In genomic region chr14:105700622-105701288, GRCh38 we compare ENCODE assay signal across 11 cellular contexts.
A peak's percentile ranks its signal among the peaks of the same experiment; 100 is the strongest.
DNase-seq lines count a peak whose midpoint lies in the region; ATAC-seq and TF ChIP-seq lines count a peak whose summit lies in the region.
"Had no signal": no experiment of that assay in that cellular context is flagged by ENCODE, and none has a peak within 500 bp of the region (broad histone marks: within the 10 kb centered on the region; RNA-seq: fewer than 3 reads in every experiment).

No MANE protein-coding gene starts in this region.

- no peak for DNase-seq in central memory CD8-positive, alpha-beta T cell (ENCODE audit: low spot score in 2 of 2)
- no peak for DNase-seq in NCI-H2196 treated with DMSO at 0.1 percent for 48 hours (lab: John Stamatoyannopoulos, UW; ENCODE audit: unreplicated experiment)
- no peak for DNase-seq in effector CD4-positive, alpha-beta T cell
- no peak for DNase-seq in activated gamma-delta T cell (lab: John Stamatoyannopoulos, UW)
- no peak for DNase-seq in globus pallidus (ENCODE audit: low spot score)
- DNase-seq: NCI-H345 had no signal

- peak; percentile 37 for TF ChIP-seq POLR2A in GM15510 (IDR thresholded peaks at IDR 0.05; ENCODE audit: borderline replicate concordance, extremely low read depth, insufficient read length)

- H3K4me1 Mint-ChIP-seq in central memory CD8-positive, alpha-beta T cell = no peaks in the 10 kb centered on the region
- H3K4me1 Mint-ChIP-seq: neural crest cell, WTC11 had no signal

- peaks cover 1% of the 10 kb centered on the region for H3K36me3 Mint-ChIP-seq in central memory CD8-positive, alpha-beta T cell (ENCODE audit: insufficient read depth)

- H3K9me3 Mint-ChIP-seq in central memory CD8-positive, alpha-beta T cell = no peaks in the 10 kb centered on the region

- peak overlapping the region; percentile 0 for H3K27ac Mint-ChIP-seq in central memory CD8-positive, alpha-beta T cell (ENCODE audit: low read depth)
- H3K27ac Mint-ChIP-seq: WTC11 had no signal

- ATAC-seq in GM19455 (IDR thresholded peaks at IDR 0.05; ENCODE audit: unreplicated experiment) (peak; percentile 31), HG03196 (IDR thresholded peaks at IDR 0.05; ENCODE audit: unreplicated experiment) (peak; percentile 36)
- no peak for ATAC-seq in central memory CD8-positive, alpha-beta T cell (replicated peaks; ENCODE audit: extremely low read depth, poor library complexity, severe bottlenecking)
- ATAC-seq: WTC11 had no signal

- H3K4me3 Mint-ChIP-seq in central memory CD8-positive, alpha-beta T cell = no peak overlapping the region
- H3K4me3 Mint-ChIP-seq: neural crest cell, WTC11 had no signal

- no peaks in the 10 kb centered on the region for H3K27me3 Mint-ChIP-seq in central memory CD8-positive, alpha-beta T cell
